Comparison of ENCODE assay signal across 8 cellular contexts in genomic region chrX:48802089-48802812, GRCh38. TPM values are rescaled to one million over a fixed set of nuclear protein-coding genes. Genes with fewer than 3 reads are reported as not detected.
DNase-seq lines count a peak whose midpoint lies in the region; ATAC-seq and TF ChIP-seq lines count a peak whose summit lies in the region.

No MANE protein-coding gene starts in this region.

- intact Hi-C loops in activated B cell treated with CpG ODN at 0.5 μM for 24 hours (cut with micrococcal nuclease): loop anchor here (1.0 to 10.0 kb wide), 7 partner anchors 117 to 1143 kb away; partner anchors contain the start of genes FTSJ1, PIM2, PORCN and PRAF2

- no peaks in the 10 kb centered on the region for H3K27me3 Mint-ChIP-seq in activated B cell treated with CpG ODN at 0.5 μM for 24 hours

- CTCF ChIA-PET in activated B cell treated with CpG ODN at 0.5 μM for 24 hours (lab: Charles Lee): no interaction called here

- POLR2A ChIA-PET in activated B cell treated with CpG ODN at 0.5 μM for 24 hours (lab: Charles Lee): interaction anchor here (0.5 to 2.3 kb wide), 18 partner anchors 34 to 966 kb away, joined by 3 to 23 read pairs (median 6); partner anchors contain the start of genes GRIPAP1, OTUD5, PQBP1 and RBM3

- H3K9me3 ChIP-seq in BE2C: no peaks in the 10 kb centered on the region
- no peaks in the 10 kb centered on the region for H3K9me3 ChIP-seq in liver (ENCODE audit: control insufficient read depth in 4 of 4, low read length in 3 of 4)

- peak overlapping the region; percentile 70 for H3K4me3 ChIP-seq in BE2C (ENCODE audit: low read depth, low read length)
- H3K4me3 ChIP-seq in liver (ENCODE audit: low read depth in 1 of 3, low read length in 3 of 3): peak overlapping the region; percentile 62 to 74 (median 64)

- DNase-seq in BE2C: peak; percentile 85
- DNase-seq in NCI-H2227 (lab: John Stamatoyannopoulos, UW; ENCODE audit: unreplicated experiment): peak; percentile 94
- no peak for DNase-seq in activated B cell treated with CpG ODN at 0.5 μM for 24 hours
- DNase-seq in dedifferentiated amniotic fluid mesenchymal stem cell (ENCODE audit: extremely low spot score): peak; percentile 34
- peak; percentile 51 to 70 for DNase-seq in stimulated activated CD4-positive, alpha-beta T cell treated with anti-CD3 and anti-CD28 coated beads, Interleukin-4, amount 100 ng/mL, for 48 hours (ENCODE audit: low read depth in 2 of 2)

- H3K4me1 ChIP-seq in BE2C (no peaks in the 10 kb centered on the region), liver (ENCODE audit: control insufficient read depth in 4 of 4, insufficient read depth in 4 of 4, low read length in 3 of 4) (peaks cover 2 to 14% (median 5%) of the 10 kb centered on the region in 4 donors)

- peak overlapping the region; percentile 95 to 96 for H3K27ac ChIP-seq in liver (ENCODE audit: low read depth in 1 of 2, low read length in 2 of 2)

- peak in 1 of 2 donors; percentile 3 for TF ChIP-seq RAD21 in liver (IDR thresholded peaks at IDR 0.05)

- H3K36me3 Mint-ChIP-seq in activated B cell treated with CpG ODN at 0.5 μM for 24 hours (ENCODE audit: low read depth): peaks cover 27% of the 10 kb centered on the region

- peak overlapping the region in 1 of 2 donors; percentile 96 for H3K9ac ChIP-seq in liver (ENCODE audit: low read depth in 1 of 2, low read length in 2 of 2)

- H3K36me3 ChIP-seq in BE2C (no peaks in the 10 kb centered on the region), liver (ENCODE audit: control insufficient read depth in 4 of 4, insufficient read depth in 3 of 4, low read depth in 1 of 4, low read length in 3 of 4) (peaks cover 0 to 9% (median 4%) of the 10 kb centered on the region in 4 donors)

- ATAC-seq in GM19023 (IDR thresholded peaks at IDR 0.05; ENCODE audit: unreplicated experiment): peak; percentile 42
- ATAC-seq in HG03159 (IDR thresholded peaks at IDR 0.05; ENCODE audit: unreplicated experiment): peak; percentile 45
- ATAC-seq in activated B cell treated with CpG ODN at 0.5 μM for 24 hours (ENCODE audit: low read depth): peak; percentile 45

- H3K4me1 Mint-ChIP-seq in activated B cell treated with CpG ODN at 0.5 μM for 24 hours: peaks cover 18% of the 10 kb centered on the region

- peak overlapping the region; percentile 98 for H3K27ac Mint-ChIP-seq in activated B cell treated with CpG ODN at 0.5 μM for 24 hours

- no peaks in the 10 kb centered on the region for H3K27me3 ChIP-seq in BE2C
- no peaks in the 10 kb centered on the region for H3K27me3 ChIP-seq in liver (ENCODE audit: control insufficient read depth in 4 of 4, insufficient read depth in 4 of 4, low read length in 3 of 4)

- WGBS in liver: 1% methylated on average over 37 of the region's 37 CpGs

- no peak for TF ChIP-seq CTCF in BE2C (IDR thresholded peaks at IDR 0.05; ENCODE audit: low read depth, low read length)
- no peak for TF ChIP-seq CTCF in activated B cell treated with CpG ODN at 0.5 μM for 24 hours (IDR thresholded peaks at IDR 0.05)
- TF ChIP-seq CTCF in liver (IDR thresholded peaks at IDR 0.05; ENCODE audit: low read depth, low read length, missing input control): no peak

- H3K4me3 Mint-ChIP-seq in activated B cell treated with CpG ODN at 0.5 μM for 24 hours: peak overlapping the region; percentile 94

- no peaks in the 10 kb centered on the region for H3K9me3 Mint-ChIP-seq in activated B cell treated with CpG ODN at 0.5 μM for 24 hours

TF ChIP-seq in liver, 16 proteins besides CTCF, POLR2A, EP300 and RAD21:
- TF ChIP-seq HNF4A (conservative IDR thresholded peaks at IDR 0.05) (no peak), FOXA2 (IDR thresholded peaks at IDR 0.05) (no peak), SP1 (IDR thresholded peaks at IDR 0.05) (peak; percentile 6), RXRA (IDR thresholded peaks at IDR 0.05) (peak; percentile 43 to 49), YY1 (IDR thresholded peaks at IDR 0.05) (peak; percentile 74), GABPA (IDR thresholded peaks at IDR 0.05 in 1 of 2, conservative IDR thresholded peaks at IDR 0.05 in 1 of 2) (no peak), FOXA1 (IDR thresholded peaks at IDR 0.05) (no peak), EGR1 (IDR thresholded peaks at IDR 0.05; ENCODE audit: low read depth in 2 of 2) (no peak), NR2F2 (IDR thresholded peaks at IDR 0.05) (peak; percentile 26), TAF1 (conservative IDR thresholded peaks at IDR 0.05) (peak; percentile 32), JUND (IDR thresholded peaks at IDR 0.05) (no peak), HNF4G (IDR thresholded peaks at IDR 0.05) (no peak)
- TF ChIP-seq, protein P1, sequence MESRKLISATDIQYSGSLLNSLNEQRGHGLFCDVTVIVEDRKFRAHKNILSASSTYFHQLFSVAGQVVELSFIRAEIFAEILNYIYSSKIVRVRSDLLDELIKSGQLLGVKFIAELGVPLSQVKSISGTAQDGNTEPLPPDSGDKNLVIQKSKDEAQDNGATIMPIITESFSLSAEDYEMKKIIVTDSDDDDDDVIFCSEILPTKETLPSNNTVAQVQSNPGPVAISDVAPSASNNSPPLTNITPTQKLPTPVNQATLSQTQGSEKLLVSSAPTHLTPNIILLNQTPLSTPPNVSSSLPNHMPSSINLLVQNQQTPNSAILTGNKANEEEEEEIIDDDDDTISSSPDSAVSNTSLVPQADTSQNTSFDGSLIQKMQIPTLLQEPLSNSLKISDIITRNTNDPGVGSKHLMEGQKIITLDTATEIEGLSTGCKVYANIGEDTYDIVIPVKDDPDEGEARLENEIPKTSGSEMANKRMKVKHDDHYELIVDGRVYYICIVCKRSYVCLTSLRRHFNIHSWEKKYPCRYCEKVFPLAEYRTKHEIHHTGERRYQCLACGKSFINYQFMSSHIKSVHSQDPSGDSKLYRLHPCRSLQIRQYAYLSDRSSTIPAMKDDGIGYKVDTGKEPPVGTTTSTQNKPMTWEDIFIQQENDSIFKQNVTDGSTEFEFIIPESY (IDR thresholded peaks at IDR 0.05): no peak
- TF ChIP-seq, protein P2, sequence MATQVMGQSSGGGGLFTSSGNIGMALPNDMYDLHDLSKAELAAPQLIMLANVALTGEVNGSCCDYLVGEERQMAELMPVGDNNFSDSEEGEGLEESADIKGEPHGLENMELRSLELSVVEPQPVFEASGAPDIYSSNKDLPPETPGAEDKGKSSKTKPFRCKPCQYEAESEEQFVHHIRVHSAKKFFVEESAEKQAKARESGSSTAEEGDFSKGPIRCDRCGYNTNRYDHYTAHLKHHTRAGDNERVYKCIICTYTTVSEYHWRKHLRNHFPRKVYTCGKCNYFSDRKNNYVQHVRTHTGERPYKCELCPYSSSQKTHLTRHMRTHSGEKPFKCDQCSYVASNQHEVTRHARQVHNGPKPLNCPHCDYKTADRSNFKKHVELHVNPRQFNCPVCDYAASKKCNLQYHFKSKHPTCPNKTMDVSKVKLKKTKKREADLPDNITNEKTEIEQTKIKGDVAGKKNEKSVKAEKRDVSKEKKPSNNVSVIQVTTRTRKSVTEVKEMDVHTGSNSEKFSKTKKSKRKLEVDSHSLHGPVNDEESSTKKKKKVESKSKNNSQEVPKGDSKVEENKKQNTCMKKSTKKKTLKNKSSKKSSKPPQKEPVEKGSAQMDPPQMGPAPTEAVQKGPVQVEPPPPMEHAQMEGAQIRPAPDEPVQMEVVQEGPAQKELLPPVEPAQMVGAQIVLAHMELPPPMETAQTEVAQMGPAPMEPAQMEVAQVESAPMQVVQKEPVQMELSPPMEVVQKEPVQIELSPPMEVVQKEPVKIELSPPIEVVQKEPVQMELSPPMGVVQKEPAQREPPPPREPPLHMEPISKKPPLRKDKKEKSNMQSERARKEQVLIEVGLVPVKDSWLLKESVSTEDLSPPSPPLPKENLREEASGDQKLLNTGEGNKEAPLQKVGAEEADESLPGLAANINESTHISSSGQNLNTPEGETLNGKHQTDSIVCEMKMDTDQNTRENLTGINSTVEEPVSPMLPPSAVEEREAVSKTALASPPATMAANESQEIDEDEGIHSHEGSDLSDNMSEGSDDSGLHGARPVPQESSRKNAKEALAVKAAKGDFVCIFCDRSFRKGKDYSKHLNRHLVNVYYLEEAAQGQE (IDR thresholded peaks at IDR 0.05): no peak
- TF ChIP-seq, protein P3, sequence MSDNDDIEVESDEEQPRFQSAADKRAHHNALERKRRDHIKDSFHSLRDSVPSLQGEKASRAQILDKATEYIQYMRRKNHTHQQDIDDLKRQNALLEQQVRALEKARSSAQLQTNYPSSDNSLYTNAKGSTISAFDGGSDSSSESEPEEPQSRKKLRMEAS (IDR thresholded peaks at IDR 0.05): peak; percentile 9
- TF ChIP-seq, protein P4, sequence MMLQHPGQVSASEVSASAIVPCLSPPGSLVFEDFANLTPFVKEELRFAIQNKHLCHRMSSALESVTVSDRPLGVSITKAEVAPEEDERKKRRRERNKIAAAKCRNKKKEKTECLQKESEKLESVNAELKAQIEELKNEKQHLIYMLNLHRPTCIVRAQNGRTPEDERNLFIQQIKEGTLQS (IDR thresholded peaks at IDR 0.05): no peak

RNA-seq across cellular contexts. Expression of gene HDAC6, which starts 0.4 kb away (rescaled TPM):
- 78.8 TPM for polyA plus RNA-seq in BE2C (2012; ENCODE audit: insufficient read depth, insufficient read length, low read depth)
- total RNA-seq in activated B cell treated with CpG ODN at 0.5 μM for 24 hours (139 and 144 TPM in 2 replicates), liver (10 to 100 TPM; 48.1 to 80.5 TPM)
- 10 to 100 TPM; 54.4 to 59.2 TPM for polyA plus RNA-seq in liver

RNA-seq across cellular contexts. Expression of gene GATA1, which starts 15.9 kb away (rescaled TPM):
- not detected for polyA plus RNA-seq in BE2C (2012; ENCODE audit: insufficient read depth, insufficient read length, low read depth)
- total RNA-seq in activated B cell treated with CpG ODN at 0.5 μM for 24 hours (not detected in 2 replicates), liver (10 to 100 TPM in 1 of 2 donors, not detected in 1; 39.9 TPM)
- under 1 TPM in 1 of 2 donors, not detected in 1; 0.05 TPM for polyA plus RNA-seq in liver

RNA-seq across cellular contexts. Expression of gene ERAS, which starts 24.1 kb away (rescaled TPM):
- not detected for polyA plus RNA-seq in BE2C (2012; ENCODE audit: insufficient read depth, insufficient read length, low read depth)
- total RNA-seq in activated B cell treated with CpG ODN at 0.5 μM for 24 hours: not detected in 2 replicates
- not detected for total RNA-seq in liver
- polyA plus RNA-seq in liver: not detected

RNA-seq across cellular contexts. Expression of gene PCSK1N, which starts 33.2 kb away (rescaled TPM):
- 207 TPM for polyA plus RNA-seq in BE2C (2012; ENCODE audit: insufficient read depth, insufficient read length, low read depth)
- total RNA-seq in activated B cell treated with CpG ODN at 0.5 μM for 24 hours: not detected in 2 replicates
- total RNA-seq in liver: 1 to 10 TPM in 1 of 2 donors, under 1 TPM in 1; 0.08 to 5.4 TPM
- polyA plus RNA-seq in liver: 1 to 10 TPM in 1 of 2 donors, under 1 TPM in 1; 0.05 to 1.8 TPM

RNA-seq across cellular contexts. Expression of gene GLOD5, which starts 40.7 kb away (rescaled TPM):
- not detected for polyA plus RNA-seq in BE2C (2012; ENCODE audit: insufficient read depth, insufficient read length, low read depth)
- total RNA-seq in activated B cell treated with CpG ODN at 0.5 μM for 24 hours (not detected in 2 replicates), liver (under 1 TPM in 1 of 2 donors, not detected in 1; 0.67 TPM)
- 1 to 10 TPM; 2.1 to 3.4 TPM for polyA plus RNA-seq in liver
